In genomic region chr1:234978397-234979291, GRCh38 we compare ENCODE assay signal across 8 cellular contexts.
DNase-seq lines count a peak whose midpoint lies in the region; ATAC-seq, FAIRE-seq and TF ChIP-seq lines count a peak whose summit lies in the region.

No MANE protein-coding gene starts in this region.

- peak; percentile 58 for ATAC-seq in HG02571 (IDR thresholded peaks at IDR 0.05; ENCODE audit: unreplicated experiment)

- peaks cover 5% of the 10 kb centered on the region for H3K36me3 Mint-ChIP-seq in activated CD4-positive, alpha-beta T cell treated with anti-CD3 and anti-CD28 coated beads, Interleukin-2, amount 10 ng/mL, durations not matched to agents 7 days and 5 days (ENCODE audit: low read depth)
- H3K36me3 Mint-ChIP-seq in neural crest cell (ENCODE audit: low read depth), result no peaks in the 10 kb centered on the region

- H3K27me3 Mint-ChIP-seq in activated CD4-positive, alpha-beta T cell treated with anti-CD3 and anti-CD28 coated beads, Interleukin-2, amount 10 ng/mL, durations not matched to agents 7 days and 5 days, result no peaks in the 10 kb centered on the region
- no peaks in the 10 kb centered on the region for H3K27me3 Mint-ChIP-seq in neural crest cell (ENCODE audit: low read depth)

- FAIRE-seq in D721Med (lab: Jason Lieb, UNC), result no peak

- DNase-seq in NCI-H524 (lab: John Stamatoyannopoulos, UW), result peak; percentile 36 to 64
- DNase-seq in NCI-H524 treated with DMSO at 0.1 percent for 48 hours (lab: John Stamatoyannopoulos, UW), result no peak
- DNase-seq in NCI-H1694 treated with DMSO at 0.1 percent for 48 hours (lab: John Stamatoyannopoulos, UW), result peak; percentile 54
- DNase-seq in activated CD4-positive, alpha-beta T cell treated with anti-CD3 and anti-CD28 coated beads, Interleukin-2, amount 10 ng/mL, durations not matched to agents 7 days and 5 days, result peak; percentile 31
- DNase-seq in erythroblast (lab: John Stamatoyannopoulos, UW), result peak; percentile 70 to 85
- DNase-seq in neural crest cell (ENCODE audit: low read depth, low spot score), result no peak
- no peak for DNase-seq in D721Med (ENCODE audit: insufficient read length, low spot score)

- peak overlapping the region; percentile 31 for H3K4me3 Mint-ChIP-seq in activated CD4-positive, alpha-beta T cell treated with anti-CD3 and anti-CD28 coated beads, Interleukin-2, amount 10 ng/mL, durations not matched to agents 7 days and 5 days
- peak overlapping the region; percentile 14 for H3K4me3 Mint-ChIP-seq in neural crest cell

- peak overlapping the region; percentile 87 for H3K27ac Mint-ChIP-seq in activated CD4-positive, alpha-beta T cell treated with anti-CD3 and anti-CD28 coated beads, Interleukin-2, amount 10 ng/mL, durations not matched to agents 7 days and 5 days
- peak overlapping the region; percentile 21 for H3K27ac Mint-ChIP-seq in neural crest cell (ENCODE audit: unreplicated experiment)

- TF ChIP-seq CTCF in neural crest cell (conservative IDR thresholded peaks at IDR 0.05) (no peak), D721Med (IDR thresholded peaks at IDR 0.05; ENCODE audit: insufficient read depth, missing control alignments) (no peak)

- peaks cover 4% of the 10 kb centered on the region for H3K9me3 Mint-ChIP-seq in activated CD4-positive, alpha-beta T cell treated with anti-CD3 and anti-CD28 coated beads, Interleukin-2, amount 10 ng/mL, durations not matched to agents 7 days and 5 days
- H3K9me3 Mint-ChIP-seq in neural crest cell, result no peaks in the 10 kb centered on the region

- H3K4me1 Mint-ChIP-seq in activated CD4-positive, alpha-beta T cell treated with anti-CD3 and anti-CD28 coated beads, Interleukin-2, amount 10 ng/mL, durations not matched to agents 7 days and 5 days, result peaks cover 76% of the 10 kb centered on the region
- peaks cover 69% of the 10 kb centered on the region for H3K4me1 Mint-ChIP-seq in neural crest cell

- peak; percentile 16 for TF ChIP-seq POLR2A in erythroblast (IDR thresholded peaks at IDR 0.05; ENCODE audit: low read length)

- POLR2A ChIA-PET in activated CD4-positive, alpha-beta T cell treated with anti-CD3 and anti-CD28 coated beads, Interleukin-2, amount 10 ng/mL, durations not matched to agents 7 days and 5 days (lab: Charles Lee), result interaction anchor here (1.2 kb wide), 1 partner anchor 52 kb away, joined by 3 read pairs; no protein-coding TSS in a partner anchor

- CTCF ChIA-PET in activated CD4-positive, alpha-beta T cell treated with anti-CD3 and anti-CD28 coated beads, Interleukin-2, amount 10 ng/mL, durations not matched to agents 7 days and 5 days (lab: Charles Lee), result interaction anchor here (0.5 to 2.7 kb wide), 10 partner anchors 8 to 106 kb away, joined by 3 to 10 read pairs (median 4); no protein-coding TSS in a partner anchor

Comparison
In these comparisons a context has a peak if more than half of its experiments do, and no peak if none do; other contexts are left out.
1. DNase-seq: peak in NCI-H524 (2 of 2), NCI-H1694 treated with DMSO at 0.1 percent for 48 hours (single experiment), activated CD4-positive, alpha-beta T cell treated with anti-CD3 and anti-CD28 coated beads, Interleukin-2, amount 10 ng/mL, durations not matched to agents 7 days and 5 days (single experiment) and erythroblast (2 of 2); none in NCI-H524 treated with DMSO at 0.1 percent for 48 hours (single experiment), neural crest cell (single experiment) and D721Med (single experiment).